ENCODE assay signal across 29 cellular contexts in the genomic region with DNA sequence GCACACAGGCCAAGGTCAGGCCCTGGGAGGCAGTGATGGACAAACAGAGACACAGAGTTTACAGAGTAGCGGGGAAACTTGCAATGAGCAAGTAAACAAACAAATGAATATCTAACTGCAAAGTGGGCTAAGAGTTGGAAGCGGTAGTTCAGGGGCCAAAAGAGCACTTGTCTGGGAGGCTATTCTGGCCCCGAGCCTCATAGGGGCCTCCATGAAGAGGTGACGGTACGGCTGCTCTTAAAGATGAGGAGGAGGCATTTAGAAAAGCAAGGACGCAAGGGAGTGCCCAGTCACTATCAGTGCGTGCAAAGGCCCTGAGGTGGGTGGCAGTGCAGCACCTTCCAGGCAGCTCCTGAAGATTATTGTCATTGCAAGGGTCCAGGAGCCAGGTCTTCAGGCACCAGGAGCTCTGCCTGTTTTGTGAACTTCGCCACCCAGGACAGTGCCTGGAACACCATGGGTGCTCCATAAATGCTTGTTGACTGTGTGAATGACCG. TPM values are rescaled to one million over a fixed set of nuclear protein-coding genes. Genes with fewer than 3 reads are reported as not detected.
"Had no signal": no experiment of that assay in that cellular context is flagged by ENCODE, and none has a peak within 500 bp of the region (broad histone marks: within the 10 kb centered on the region; RNA-seq: fewer than 3 reads in every experiment).

No MANE protein-coding gene starts in this region.

- H3K27ac Mint-ChIP-seq: activated CD4-positive, alpha-beta memory T cell treated with anti-CD3 and anti-CD28 coated beads for 36 hours; activated CD4-positive, alpha-beta T cell treated with anti-CD3 and anti-CD28 coated beads for 36 hours; activated CD4-positive, alpha-beta T cell treated with anti-CD3 and anti-CD28 coated beads, Interleukin-2, amount 10 ng/mL, durations not matched to agents 24 days and 14 days; activated CD8-positive, alpha-beta memory T cell treated with anti-CD3 and anti-CD28 coated beads, Interleukin-2, amount 10 ng/mL, durations not matched to agents 7 days and 5 days; activated CD8-positive, alpha-beta T cell treated with anti-CD3 and anti-CD28 coated beads, Interleukin-2, amount 10 ng/mL, durations not matched to agents 7 days and 5 days; activated naive CD4-positive, alpha-beta T cell treated with anti-CD3 and anti-CD28 coated beads for 36 hours; activated naive CD4-positive, alpha-beta T cell treated with anti-CD3 and anti-CD28 coated beads, Interleukin-2, amount 50 U/mL, for 24 hours; activated T-helper 1 cell treated with anti-CD3 and anti-CD28 coated beads, Interleukin-12 subunit alpha, Interleukin-12 subunit beta, Interleukin-2, Interleukin-4 antibody, amounts not matched to agents 30 ng/mL and 10 ng/mL and 1 ng/mL, durations not matched to agents 14 hours and 24 hours and 36 hours; activated T-helper 2 cell treated with anti-CD3 and anti-CD28 coated beads, Interferon-gamma antibody, Interleukin-2, Interleukin-4, amounts not matched to agents 10 μg/mL and 5 μg/mL and 100 μg/mL, durations not matched to agents 14 hours and 24 hours and 36 hours; dendritic cell treated with granulocyte-macrophage colony-stimulating factor and Interleukin-4, amounts not matched to agents 40 ng/mL and 50 ng/mL, for 4 days; endodermal cell had no signal

- H3K4me3 ChIP-seq: coronary artery, dorsolateral prefrontal cortex had no signal

- H3K27ac ChIP-seq: brain microvascular endothelial cell, coronary artery, dorsolateral prefrontal cortex had no signal

- H3K36me3 Mint-ChIP-seq: activated CD4-positive, alpha-beta memory T cell treated with anti-CD3 and anti-CD28 coated beads for 36 hours; activated CD8-positive, alpha-beta memory T cell treated with anti-CD3 and anti-CD28 coated beads, Interleukin-2, amount 10 ng/mL, durations not matched to agents 7 days and 5 days; activated naive CD4-positive, alpha-beta T cell treated with anti-CD3 and anti-CD28 coated beads, Interleukin-2, amount 50 U/mL, for 24 hours had no signal

- H3K36me3 ChIP-seq: brain microvascular endothelial cell had no signal

- DNase-seq: activated CD4-positive, alpha-beta memory T cell treated with anti-CD3 and anti-CD28 coated beads for 36 hours; activated CD4-positive, alpha-beta T cell treated with anti-CD3 and anti-CD28 coated beads for 36 hours; activated CD4-positive, alpha-beta T cell treated with anti-CD3 and anti-CD28 coated beads, Interleukin-2, amount 10 ng/mL, durations not matched to agents 24 days and 14 days; activated CD4-positive, CD25-positive, alpha-beta regulatory T cell; activated CD4-positive, CD25-positive, alpha-beta regulatory T cell treated with anti-CD3 and anti-CD28 coated beads, Interleukin-2, amount 50 U/mL, for 72 hours; activated CD8-positive, alpha-beta memory T cell treated with anti-CD3 and anti-CD28 coated beads, Interleukin-2, amount 10 ng/mL, durations not matched to agents 7 days and 5 days; activated CD8-positive, alpha-beta memory T cell treated with anti-CD3 and anti-CD28 coated beads, Interleukin-2, amount 50 U/mL, for 4 hours; activated CD8-positive, alpha-beta T cell treated with anti-CD3 and anti-CD28 coated beads, Interleukin-2, amount 10 ng/mL, durations not matched to agents 7 days and 5 days; activated effector memory CD4-positive, alpha-beta T cell treated with anti-CD3 and anti-CD28 coated beads, Interleukin-2, amount 50 U/mL, for 16 hours; activated naive CD4-positive, alpha-beta T cell treated with anti-CD3 and anti-CD28 coated beads for 36 hours; activated T-cell treated with anti-CD3 and anti-CD28 coated beads, Interleukin-2, amount 50 U/mL, for 1 hour; activated T-cell treated with anti-CD3 and anti-CD28 coated beads, Interleukin-2, amount 50 U/mL, for 48 hours; amniotic stem cell; anterior cingulate cortex; brain microvascular endothelial cell; dorsolateral prefrontal cortex; effector memory CD4-positive, alpha-beta T cell; endodermal cell; foreskin fibroblast; head of caudate nucleus; T1000 had no signal

- H3K27me3 ChIP-seq: brain microvascular endothelial cell, dorsolateral prefrontal cortex had no signal

- H3K4me1 Mint-ChIP-seq: activated CD4-positive, alpha-beta T cell treated with anti-CD3 and anti-CD28 coated beads for 36 hours; activated CD4-positive, alpha-beta T cell treated with anti-CD3 and anti-CD28 coated beads, Interleukin-2, amount 10 ng/mL, durations not matched to agents 24 days and 14 days; activated naive CD4-positive, alpha-beta T cell treated with anti-CD3 and anti-CD28 coated beads, Interleukin-2, amount 50 U/mL, for 24 hours; central memory CD8-positive, alpha-beta T cell; endodermal cell had no signal

- H3K4me3 Mint-ChIP-seq: activated CD4-positive, alpha-beta memory T cell treated with anti-CD3 and anti-CD28 coated beads for 36 hours; activated CD4-positive, alpha-beta T cell treated with anti-CD3 and anti-CD28 coated beads for 36 hours; activated CD4-positive, alpha-beta T cell treated with anti-CD3 and anti-CD28 coated beads, Interleukin-2, amount 10 ng/mL, durations not matched to agents 24 days and 14 days; activated CD8-positive, alpha-beta memory T cell treated with anti-CD3 and anti-CD28 coated beads, Interleukin-2, amount 10 ng/mL, durations not matched to agents 7 days and 5 days; activated CD8-positive, alpha-beta T cell treated with anti-CD3 and anti-CD28 coated beads, Interleukin-2, amount 10 ng/mL, durations not matched to agents 7 days and 5 days; activated naive CD4-positive, alpha-beta T cell treated with anti-CD3 and anti-CD28 coated beads for 36 hours; activated naive CD4-positive, alpha-beta T cell treated with anti-CD3 and anti-CD28 coated beads, Interleukin-2, amount 50 U/mL, for 24 hours; activated T-helper 1 cell treated with anti-CD3 and anti-CD28 coated beads, Interleukin-12 subunit alpha, Interleukin-12 subunit beta, Interleukin-2, Interleukin-4 antibody, amounts not matched to agents 30 ng/mL and 10 ng/mL and 1 ng/mL, durations not matched to agents 14 hours and 24 hours and 36 hours; central memory CD8-positive, alpha-beta T cell; dendritic cell treated with granulocyte-macrophage colony-stimulating factor and Interleukin-4, amounts not matched to agents 40 ng/mL and 50 ng/mL, for 4 days; endodermal cell had no signal

- ATAC-seq: activated CD4-positive, alpha-beta T cell treated with anti-CD3 and anti-CD28 coated beads for 36 hours; activated CD8-positive, alpha-beta memory T cell treated with anti-CD3 and anti-CD28 coated beads, Interleukin-2, amount 10 ng/mL, durations not matched to agents 7 days and 5 days; activated CD8-positive, alpha-beta T cell treated with anti-CD3 and anti-CD28 coated beads, Interleukin-2, amount 10 ng/mL, durations not matched to agents 7 days and 5 days; esophagus mucosa had no signal

- H3K9me3 Mint-ChIP-seq: activated CD4-positive, alpha-beta memory T cell treated with anti-CD3 and anti-CD28 coated beads for 36 hours; activated naive CD4-positive, alpha-beta T cell treated with anti-CD3 and anti-CD28 coated beads for 36 hours; activated naive CD4-positive, alpha-beta T cell treated with anti-CD3 and anti-CD28 coated beads, Interleukin-2, amount 50 U/mL, for 24 hours; activated T-helper 1 cell treated with anti-CD3 and anti-CD28 coated beads, Interleukin-12 subunit alpha, Interleukin-12 subunit beta, Interleukin-2, Interleukin-4 antibody, amounts not matched to agents 30 ng/mL and 10 ng/mL and 1 ng/mL, durations not matched to agents 14 hours and 24 hours and 36 hours; central memory CD8-positive, alpha-beta T cell; dendritic cell treated with granulocyte-macrophage colony-stimulating factor and Interleukin-4, amounts not matched to agents 40 ng/mL and 50 ng/mL, for 4 days; endodermal cell had no signal

- H3K27me3 Mint-ChIP-seq: activated CD4-positive, alpha-beta T cell treated with anti-CD3 and anti-CD28 coated beads for 36 hours; activated naive CD4-positive, alpha-beta T cell treated with anti-CD3 and anti-CD28 coated beads, Interleukin-2, amount 50 U/mL, for 24 hours; central memory CD8-positive, alpha-beta T cell had no signal

RNA-seq across cellular contexts. Expression of gene TMEM119, which starts 4.4 kb away (rescaled TPM):
- total RNA-seq: activated CD8-positive, alpha-beta memory T cell treated with anti-CD3 and anti-CD28 coated beads for 36 hours; activated CD8-positive, alpha-beta T cell treated with anti-CD3 and anti-CD28 coated beads, Interleukin-2, amount 10 ng/mL, durations not matched to agents 7 days and 5 days; activated naive CD4-positive, alpha-beta T cell treated with anti-CD3 and anti-CD28 coated beads for 36 hours; activated T-helper 1 cell treated with anti-CD3 and anti-CD28 coated beads, Interleukin-12 subunit alpha, Interleukin-12 subunit beta, Interleukin-2, Interleukin-4 antibody, amounts not matched to agents 30 ng/mL and 10 ng/mL and 1 ng/mL, durations not matched to agents 14 hours and 24 hours and 36 hours; activated T-helper 2 cell treated with anti-CD3 and anti-CD28 coated beads, Interferon-gamma antibody, Interleukin-2, Interleukin-4, amounts not matched to agents 10 μg/mL and 5 μg/mL and 100 μg/mL, durations not matched to agents 14 hours and 24 hours and 36 hours had no signal
